In the genomic region with DNA sequence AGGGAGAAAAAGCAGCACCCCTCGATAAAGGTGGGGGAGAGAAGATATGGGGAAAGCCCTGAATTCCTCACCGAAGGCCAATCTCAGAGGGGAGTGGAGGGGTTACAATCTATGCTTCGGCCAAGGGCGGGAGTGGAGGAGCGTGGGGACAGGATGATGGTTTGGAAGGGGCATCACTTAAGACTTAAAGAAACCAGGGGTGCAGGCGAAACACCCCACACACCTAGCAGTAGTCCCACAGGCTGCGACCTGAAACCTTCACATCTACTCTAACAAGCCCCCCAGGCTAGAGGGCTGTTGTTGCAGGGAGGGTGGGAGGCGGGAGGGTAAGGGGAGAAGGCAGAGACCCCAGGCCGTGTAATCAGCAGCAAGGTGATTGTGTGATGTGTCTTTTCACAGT, we compare ENCODE assay signal across 7 cellular contexts. TPM values are rescaled to one million over a fixed set of nuclear protein-coding genes. Genes with fewer than 3 reads are reported as not detected.
A peak's percentile ranks its signal among the peaks of the same experiment; 100 is the strongest.
DNase-seq lines count a peak whose midpoint lies in the region; ATAC-seq and TF ChIP-seq lines count a peak whose summit lies in the region.
"Not testable (repeated sequence)": the region's sequence is repeated elsewhere in the genome, so short reads cannot be mapped to it uniquely, and the experiment has no call there.

No MANE protein-coding gene starts in this region.

- not testable (repeated sequence) for BruUV-seq in Caco-2 (replicated peaks; lab: Mats Ljungman, UMichigan)

- intact Hi-C loops in Caco-2 (cut with micrococcal nuclease; ENCODE audit: unreplicated experiment); left ventricle myocardium inferior (cut with micrococcal nuclease); naive thymus-derived CD4-positive, alpha-beta T cell (cut with micrococcal nuclease): not testable (repeated sequence)

- not testable (repeated sequence) for H3K9me3 ChIP-seq in Caco-2; T-helper 17 cell (ENCODE audit: control insufficient read depth, low read length, poor library complexity, severe bottlenecking); left ventricle myocardium inferior (replicated peaks); naive thymus-derived CD4-positive, alpha-beta T cell (ENCODE audit: control insufficient read depth in 2 of 3, low read length in 3 of 3)

- not testable (repeated sequence) for H3K36me3 ChIP-seq in Caco-2 (ENCODE audit: control insufficient read depth, insufficient read depth, low read length); left ventricle myocardium inferior
- H3K36me3 ChIP-seq in naive thymus-derived CD4-positive, alpha-beta T cell (ENCODE audit: control insufficient read depth in 2 of 3, insufficient read depth in 3 of 3, low read length in 3 of 3): peaks cover 0 to 19% (median 0%) of the 10 kb centered on the region in 3 experiments

- H3K4me1 Mint-ChIP-seq in Caco-2 (ENCODE audit: low read depth, unreplicated experiment) (peaks cover 12% of the 10 kb centered on the region), T-helper 17 cell (peaks cover 17% of the 10 kb centered on the region), chondrocyte (ENCODE audit: low read depth) (peaks cover 17% of the 10 kb centered on the region)
- peaks cover 17% of the 10 kb centered on the region for H3K4me1 Mint-ChIP-seq in activated T-cell treated with anti-CD3 and anti-CD28 coated beads, Interleukin-2, amount 50 U/mL, for 24 hours (ENCODE audit: low read depth)
- peaks cover 13 to 25% (median 18%) of the 10 kb centered on the region in 7 donors for H3K4me1 Mint-ChIP-seq in naive thymus-derived CD4-positive, alpha-beta T cell
- H3K4me1 Mint-ChIP-seq in stimulated activated effector memory CD8-positive, alpha-beta T cell treated with anti-CD3 and anti-CD28 coated beads, Interleukin-12 subunit alpha, Interleukin-12 subunit beta, amount 100 ng/mL, for 72 hours: peaks cover 26% of the 10 kb centered on the region

- H3K4me1 ChIP-seq in Caco-2 (peaks cover 11% of the 10 kb centered on the region; the same call in 1 of the 2 replicates), left ventricle myocardium inferior (peaks cover 61% of the 10 kb centered on the region)
- peaks cover 9 to 10% of the 10 kb centered on the region in 2 donors for H3K4me1 ChIP-seq in naive thymus-derived CD4-positive, alpha-beta T cell (ENCODE audit: control insufficient read depth in 2 of 2, insufficient read depth in 2 of 2, low read length in 2 of 2)

- H3K9me3 Mint-ChIP-seq in Caco-2 (ENCODE audit: unreplicated experiment); activated T-cell treated with anti-CD3 and anti-CD28 coated beads, Interleukin-2, amount 50 U/mL, for 24 hours; chondrocyte (ENCODE audit: low read depth); naive thymus-derived CD4-positive, alpha-beta T cell; stimulated activated effector memory CD8-positive, alpha-beta T cell treated with anti-CD3 and anti-CD28 coated beads, Interleukin-12 subunit alpha, Interleukin-12 subunit beta, amount 100 ng/mL, for 72 hours: not testable (repeated sequence)

- peak in 1 of 2 experiments; percentile 33 for DNase-seq in Caco-2
- not testable (repeated sequence) for DNase-seq in T-helper 17 cell; activated T-cell treated with anti-CD3 and anti-CD28 coated beads, Interleukin-2, amount 50 U/mL, for 24 hours; left ventricle myocardium inferior; naive thymus-derived CD4-positive, alpha-beta T cell; stimulated activated effector memory CD8-positive, alpha-beta T cell treated with anti-CD3 and anti-CD28 coated beads, Interleukin-12 subunit alpha, Interleukin-12 subunit beta, amount 100 ng/mL, for 72 hours (ENCODE audit: low spot score in 2 of 2)
- DNase-seq in chondrocyte (ENCODE audit: low spot score): peak; percentile 22

- not testable (repeated sequence) for H3K27me3 Mint-ChIP-seq in Caco-2 (ENCODE audit: insufficient read depth, unreplicated experiment); T-helper 17 cell; activated T-cell treated with anti-CD3 and anti-CD28 coated beads, Interleukin-2, amount 50 U/mL, for 24 hours; chondrocyte (ENCODE audit: low read depth); naive thymus-derived CD4-positive, alpha-beta T cell

- not testable (repeated sequence) for H3K4me3 Mint-ChIP-seq in Caco-2 (ENCODE audit: unreplicated experiment); activated T-cell treated with anti-CD3 and anti-CD28 coated beads, Interleukin-2, amount 50 U/mL, for 24 hours; chondrocyte (ENCODE audit: unreplicated experiment); naive thymus-derived CD4-positive, alpha-beta T cell; stimulated activated effector memory CD8-positive, alpha-beta T cell treated with anti-CD3 and anti-CD28 coated beads, Interleukin-12 subunit alpha, Interleukin-12 subunit beta, amount 100 ng/mL, for 72 hours
- H3K4me3 Mint-ChIP-seq in T-helper 17 cell: peak overlapping the region; percentile 25

- POLR2A ChIA-PET in Caco-2 (lab: Charles Lee); naive thymus-derived CD4-positive, alpha-beta T cell (lab: Charles Lee): not testable (repeated sequence)

- not testable (repeated sequence) for TF ChIP-seq CTCF in Caco-2 (IDR thresholded peaks at IDR 0.05; ENCODE audit: insufficient read depth in 1 of 2, low read depth in 1 of 2, low read length in 1 of 2, severe bottlenecking in 1 of 2, unreplicated experiment in 1 of 2); chondrocyte (IDR thresholded peaks at IDR 0.05); left ventricle myocardium inferior (IDR thresholded peaks at IDR 0.05; ENCODE audit: borderline replicate concordance)

- not testable (repeated sequence) for H3K27me3 ChIP-seq in Caco-2 (replicated peaks; ENCODE audit: control insufficient read depth, insufficient read depth, low read length); left ventricle myocardium inferior (ENCODE audit: low read depth); naive thymus-derived CD4-positive, alpha-beta T cell (ENCODE audit: control insufficient read depth in 2 of 2, insufficient read depth in 2 of 2, low read length in 2 of 2)

- peak overlapping the region; percentile 87 for H3K27ac ChIP-seq in left ventricle myocardium inferior (replicated peaks)
- not testable (repeated sequence) for H3K27ac ChIP-seq in naive thymus-derived CD4-positive, alpha-beta T cell (ENCODE audit: low read depth, low read length)

- CTCF ChIA-PET in Caco-2 (lab: Charles Lee): not testable (repeated sequence)
- CTCF ChIA-PET in naive thymus-derived CD4-positive, alpha-beta T cell (lab: Charles Lee): interaction anchor here (5.1 to 5.5 kb wide), 2 partner anchors 12 to 102 kb away, joined by 45 to 55 read pairs; no protein-coding TSS in a partner anchor

- H3K27ac Mint-ChIP-seq in Caco-2 (ENCODE audit: unreplicated experiment) (peak overlapping the region; percentile 23), T-helper 17 cell (peak overlapping the region; percentile 34)
- peak overlapping the region; percentile 63 for H3K27ac Mint-ChIP-seq in activated T-cell treated with anti-CD3 and anti-CD28 coated beads, Interleukin-2, amount 50 U/mL, for 24 hours
- H3K27ac Mint-ChIP-seq in chondrocyte (ENCODE audit: unreplicated experiment): not testable (repeated sequence)
- H3K27ac Mint-ChIP-seq in naive thymus-derived CD4-positive, alpha-beta T cell: peak overlapping the region in 6 of 9 donors; percentile 2 to 69 (median 24)
- peak overlapping the region; percentile 54 for H3K27ac Mint-ChIP-seq in stimulated activated effector memory CD8-positive, alpha-beta T cell treated with anti-CD3 and anti-CD28 coated beads, Interleukin-12 subunit alpha, Interleukin-12 subunit beta, amount 100 ng/mL, for 72 hours

- H3K4me3 ChIP-seq in Caco-2 (ENCODE audit: low read depth, low read length); naive thymus-derived CD4-positive, alpha-beta T cell (ENCODE audit: low read length): not testable (repeated sequence)
- H3K4me3 ChIP-seq in left ventricle myocardium inferior: peak overlapping the region; percentile 51

- ATAC-seq in T-helper 17 cell; naive thymus-derived CD4-positive, alpha-beta T cell; stimulated activated effector memory CD8-positive, alpha-beta T cell treated with anti-CD3 and anti-CD28 coated beads, Interleukin-12 subunit alpha, Interleukin-12 subunit beta, amount 100 ng/mL, for 72 hours: not testable (repeated sequence)

- peaks cover 78% of the 10 kb centered on the region for H3K36me3 Mint-ChIP-seq in Caco-2 (ENCODE audit: insufficient read depth, unreplicated experiment)
- not testable (repeated sequence) for H3K36me3 Mint-ChIP-seq in T-helper 17 cell (ENCODE audit: low read depth); chondrocyte (ENCODE audit: low read depth); naive thymus-derived CD4-positive, alpha-beta T cell
- H3K36me3 Mint-ChIP-seq in activated T-cell treated with anti-CD3 and anti-CD28 coated beads, Interleukin-2, amount 50 U/mL, for 24 hours (ENCODE audit: low read depth): peaks cover 58% of the 10 kb centered on the region
- H3K36me3 Mint-ChIP-seq in stimulated activated effector memory CD8-positive, alpha-beta T cell treated with anti-CD3 and anti-CD28 coated beads, Interleukin-12 subunit alpha, Interleukin-12 subunit beta, amount 100 ng/mL, for 72 hours: peaks cover 72% of the 10 kb centered on the region

RNA-seq across cellular contexts. Expression of gene UBE2V1, which starts 30.9 kb away (rescaled TPM):
- 485 and 509 TPM in 2 replicates for total RNA-seq in Caco-2 (2022)
- total RNA-seq in T-helper 17 cell: 100 to 1,000 TPM; 124 to 151 TPM
- 79.8 to 100 TPM (median 82.0 TPM) in 3 replicates for total RNA-seq in chondrocyte
- 77.1 TPM for total RNA-seq in left ventricle myocardium inferior
- 100 to 1,000 TPM; 131 to 167 (median 140) TPM for total RNA-seq in naive thymus-derived CD4-positive, alpha-beta T cell
- polyA plus RNA-seq in naive thymus-derived CD4-positive, alpha-beta T cell: 100 to 1,000 TPM; 128 to 134 TPM
